Comparison of ENCODE assay signal across 31 cellular contexts in the genomic region with DNA sequence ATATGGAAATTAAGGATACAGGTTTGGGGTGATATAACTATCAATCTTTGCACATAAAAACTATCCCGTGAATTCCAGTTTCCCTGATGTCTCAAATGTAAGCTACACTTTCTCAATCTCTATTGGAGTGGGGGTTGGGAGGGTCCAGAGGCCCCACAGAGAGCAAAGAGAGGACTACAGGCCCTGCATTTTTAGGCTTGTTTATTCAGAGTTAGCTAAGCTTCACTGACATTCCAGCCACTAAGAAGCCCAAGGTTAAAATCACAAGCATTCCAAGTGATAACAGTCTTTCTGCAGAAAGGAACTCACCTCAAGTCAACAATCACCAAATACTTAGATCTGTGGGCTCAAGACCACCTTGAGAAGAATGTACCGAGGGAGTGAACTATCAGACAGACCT. TPM values are rescaled to one million over a fixed set of nuclear protein-coding genes. Genes with fewer than 3 reads are reported as not detected.
DNase-seq lines count a peak whose midpoint lies in the region; ATAC-seq, FAIRE-seq and TF ChIP-seq lines count a peak whose summit lies in the region.
"Had no signal": no experiment of that assay in that cellular context is flagged by ENCODE, and none has a peak within 500 bp of the region (broad histone marks: within the 10 kb centered on the region; RNA-seq: fewer than 3 reads in every experiment).

No MANE protein-coding gene starts in this region.

- TF ChIP-seq CTCF in HepG2 (CRISPR knock-in tag; IDR thresholded peaks at IDR 0.05) (no peak), right lobe of liver (IDR thresholded peaks at IDR 0.05) (no peak), endodermal cell (conservative IDR thresholded peaks at IDR 0.05) (no peak)
- TF ChIP-seq CTCF in CD8-positive, alpha-beta T cell (IDR thresholded peaks at IDR 0.05): no peak

- H3K9me3 Mint-ChIP-seq in endodermal cell: no peaks in the 10 kb centered on the region
- no peaks in the 10 kb centered on the region for H3K9me3 Mint-ChIP-seq in CD8-positive, alpha-beta T cell
- H3K9me3 Mint-ChIP-seq: CD14-positive monocyte; naive thymus-derived CD4-positive, alpha-beta T cell; stimulated activated memory B cell treated with anti-CD40 and anti-IgM and Interleukin-4, amounts not matched to agents 10 μg/mL and 1 μg/mL and 100 μg/mL, for 72 hours; T-helper 1 cell treated with Interleukin-12 subunit alpha and Interleukin-12 subunit beta and Interleukin-4 antibody, amounts not matched to agents 30 μg/mL and 1 μg/mL, for 36 hours had no signal

- H3K4me3 Mint-ChIP-seq in endodermal cell: peak overlapping the region; percentile 30
- H3K4me3 Mint-ChIP-seq in CD8-positive, alpha-beta T cell: no peak overlapping the region
- H3K4me3 Mint-ChIP-seq: activated CD8-positive, alpha-beta memory T cell treated with anti-CD3 and anti-CD28 coated beads, Interleukin-2, amount 10 ng/mL, durations not matched to agents 7 days and 5 days; CD14-positive monocyte; naive thymus-derived CD4-positive, alpha-beta T cell; stimulated activated memory B cell treated with anti-CD40 and anti-IgM and Interleukin-4, amounts not matched to agents 10 μg/mL and 1 μg/mL and 100 μg/mL, for 72 hours; T-helper 1 cell treated with Interleukin-12 subunit alpha and Interleukin-12 subunit beta and Interleukin-4 antibody, amounts not matched to agents 30 μg/mL and 1 μg/mL, for 36 hours had no signal

- DNase-seq in HepG2 (ENCODE audit: low spot score): peak; percentile 93
- no peak for DNase-seq in right lobe of liver
- DNase-seq in endodermal cell: peak; percentile 78
- DNase-seq in nucleus accumbens (lab: John Stamatoyannopoulos, UW): no peak
- DNase-seq in midbrain (lab: John Stamatoyannopoulos, UW): no peak
- DNase-seq in CD8-positive, alpha-beta T cell: no peak
- no peak for DNase-seq in NCI-H1105 treated with DMSO at 0.1 percent for 48 hours (lab: John Stamatoyannopoulos, UW)
- DNase-seq: activated CD4-positive, alpha-beta T cell treated with anti-CD3 and anti-CD28 coated beads, Interleukin-2, amount 50 U/mL, for 4 hours; activated CD8-positive, alpha-beta memory T cell treated with anti-CD3 and anti-CD28 coated beads, Interleukin-2, amount 10 ng/mL, durations not matched to agents 7 days and 5 days; activated T-cell treated with anti-CD3 and anti-CD28 coated beads, Interleukin-2, amount 50 U/mL, for 48 hours; Calu3; DMS79; gastrocnemius medialis; hippocampal formation; KBM-7; left ventricle myocardium inferior; MG63; naive thymus-derived CD4-positive, alpha-beta T cell; NCI-H1105; NCI-H2029; NCI-H510A treated with DMSO at 0.1 percent for 48 hours; PC-9; SK-N-SH had no signal

- no TSS peak for BruUV-seq in HepG2 (replicated peaks; lab: Mats Ljungman, UMichigan)

- H3K79me2 ChIP-seq in HepG2 (ENCODE audit: insufficient read depth, low read length): no peaks in the 10 kb centered on the region

- H3K27ac Mint-ChIP-seq in endodermal cell: peak overlapping the region; percentile 93
- H3K27ac Mint-ChIP-seq in CD8-positive, alpha-beta T cell: no peak overlapping the region
- H3K27ac Mint-ChIP-seq: activated CD8-positive, alpha-beta memory T cell treated with anti-CD3 and anti-CD28 coated beads, Interleukin-2, amount 10 ng/mL, durations not matched to agents 7 days and 5 days; CD14-positive monocyte; stimulated activated memory B cell treated with anti-CD40 and anti-IgM and Interleukin-4, amounts not matched to agents 10 μg/mL and 1 μg/mL and 100 μg/mL, for 72 hours; T-helper 1 cell treated with Interleukin-12 subunit alpha and Interleukin-12 subunit beta and Interleukin-4 antibody, amounts not matched to agents 30 μg/mL and 1 μg/mL, for 36 hours had no signal

- peak; percentile 52; the same call in 1 of the 2 replicates for TF ChIP-seq RAD21 in HepG2 (CRISPR knock-in tag; IDR thresholded peaks at IDR 0.05)

- H3K4me2 ChIP-seq in HepG2 (ENCODE audit: low read depth, low read length): peak overlapping the region; percentile 64
- H3K4me2 ChIP-seq: PC-9, SK-N-SH had no signal

- CTCF ChIA-PET in HepG2 (lab: Yijun Ruan, JAX; ENCODE audit: low intra/inter-chr PET ratio, low total read pairs): no interaction called here
- CTCF ChIA-PET in CD8-positive, alpha-beta T cell (lab: Charles Lee): no interaction called here

- H3K27me3 ChIP-seq in HepG2 (ENCODE audit: control insufficient read depth in 1 of 2, insufficient read depth in 2 of 2, low read length in 2 of 2) (0 out of 5 replicates have a peak, but pooled peaks cover 0 to 2% of the 10 kb centered on the region in 2 experiments), right lobe of liver (no peaks in the 10 kb centered on the region), endodermal cell (ENCODE audit: control insufficient read depth, insufficient read depth, low read length, poor library complexity, severe bottlenecking) (no peaks in the 10 kb centered on the region)
- H3K27me3 ChIP-seq in CD8-positive, alpha-beta T cell (ENCODE audit: insufficient read depth, low read length): no peaks in the 10 kb centered on the region
- H3K27me3 ChIP-seq: gastrocnemius medialis, MG63, suprapubic skin had no signal

- H3K27ac ChIP-seq in HepG2 (ENCODE audit: extremely low read length, insufficient read depth, low read length): peak overlapping the region; percentile 40
- H3K27ac ChIP-seq in right lobe of liver: no peak overlapping the region
- no peak overlapping the region for H3K27ac ChIP-seq in endodermal cell (ENCODE audit: low read depth, low read length)
- H3K27ac ChIP-seq in mesodermal cell (ENCODE audit: low read depth, low read length, severe bottlenecking): peak overlapping the region; percentile 23
- no peak overlapping the region for H3K27ac ChIP-seq in CD8-positive, alpha-beta T cell (ENCODE audit: low read depth, low read length)
- H3K27ac ChIP-seq: gastrocnemius medialis, left ventricle myocardium inferior, PC-9, suprapubic skin had no signal

- TF ChIP-seq POLR2A in HepG2 (IDR thresholded peaks at IDR 0.05; ENCODE audit: insufficient read depth in 1 of 2, low read depth in 2 of 2, low read length in 2 of 2) (no peak), right lobe of liver (IDR thresholded peaks at IDR 0.05) (no peak)

- H4K20me1 ChIP-seq in HepG2 (ENCODE audit: insufficient read depth, low read length): no peaks in the 10 kb centered on the region

- H3K4me3 ChIP-seq in HepG2 (replicated peaks in 1 of 3; ENCODE audit: insufficient read depth in 1 of 3, low read depth in 2 of 3, low read length in 3 of 3) (peak overlapping the region in 1 of 3 experiments; percentile 4; a peak in 1 of 6 replicates), right lobe of liver (no peak overlapping the region), endodermal cell (ENCODE audit: low read length) (peak overlapping the region; percentile 70), mesodermal cell (ENCODE audit: extremely low read depth, insufficient read depth, low read length, poor library complexity, severe bottlenecking) (no peak overlapping the region)
- H3K4me3 ChIP-seq in CD8-positive, alpha-beta T cell (ENCODE audit: low read depth, low read length): no peak overlapping the region
- H3K4me3 ChIP-seq: gastrocnemius medialis, left ventricle myocardium inferior, MG63, PC-9, suprapubic skin had no signal

- H3K27me3 Mint-ChIP-seq in endodermal cell (ENCODE audit: insufficient read depth): no peaks in the 10 kb centered on the region
- peaks cover 10% of the 10 kb centered on the region for H3K27me3 Mint-ChIP-seq in CD8-positive, alpha-beta T cell (ENCODE audit: low read depth)

- H3K9me3 ChIP-seq in HepG2 (ENCODE audit: low read length) (no peaks in the 10 kb centered on the region), right lobe of liver (no peaks in the 10 kb centered on the region), endodermal cell (ENCODE audit: control insufficient read depth, low read length) (no peaks in the 10 kb centered on the region), mesodermal cell (ENCODE audit: control insufficient read depth, low read length) (no peaks in the 10 kb centered on the region)
- H3K9me3 ChIP-seq in CD8-positive, alpha-beta T cell (ENCODE audit: low read length): no peaks in the 10 kb centered on the region
- H3K9me3 ChIP-seq: gastrocnemius medialis, left ventricle myocardium inferior, MG63, SK-N-SH, suprapubic skin had no signal

- ATAC-seq in HepG2 (peak; percentile 100), right lobe of liver (no peak)
- no peak for ATAC-seq in CD8-positive, alpha-beta T cell
- ATAC-seq: activated CD8-positive, alpha-beta memory T cell treated with anti-CD3 and anti-CD28 coated beads, Interleukin-2, amount 10 ng/mL, durations not matched to agents 7 days and 5 days; gastrocnemius medialis; naive thymus-derived CD4-positive, alpha-beta T cell; Right ventricle myocardium inferior; stimulated activated memory B cell treated with anti-CD40 and anti-IgM and Interleukin-4, amounts not matched to agents 10 μg/mL and 1 μg/mL and 100 μg/mL, for 72 hours had no signal

- intact Hi-C loops in HepG2 (cut with micrococcal nuclease; ENCODE audit: unreplicated experiment) (no loop called here), right lobe of liver (cut with DNase I) (no loop called here)
- intact Hi-C loops in CD8-positive, alpha-beta T cell (cut with DNase I, micrococcal nuclease): no loop called here

- H3K9ac ChIP-seq in HepG2 (ENCODE audit: insufficient read depth, low read depth, low read length) (no peak overlapping the region), endodermal cell (ENCODE audit: extremely low read depth, low read length, poor library complexity, severe bottlenecking) (no peak overlapping the region)
- H3K9ac ChIP-seq: SK-N-SH had no signal

- H3K36me3 ChIP-seq in HepG2 (replicated peaks in 1 of 2; ENCODE audit: control insufficient read depth in 1 of 2, insufficient read depth in 2 of 2, low read length in 2 of 2) (no peaks in the 10 kb centered on the region), right lobe of liver (no peaks in the 10 kb centered on the region), endodermal cell (ENCODE audit: control insufficient read depth, insufficient read depth, low read length) (no peaks in the 10 kb centered on the region), mesodermal cell (ENCODE audit: control insufficient read depth, insufficient read depth, low read length) (no peaks in the 10 kb centered on the region)
- no peaks in the 10 kb centered on the region for H3K36me3 ChIP-seq in CD8-positive, alpha-beta T cell (ENCODE audit: insufficient read depth, low read length)
- H3K36me3 ChIP-seq: gastrocnemius medialis, left ventricle myocardium inferior, MG63, suprapubic skin had no signal

- 0% methylated on average over 2 of the region's 2 CpGs for WGBS in HepG2 (ENCODE audit: low lambda C conversion rate)
- 53% methylated on average over 2 of the region's 2 CpGs for WGBS in right lobe of liver (ENCODE audit: insufficient coverage, low coverage, low lambda C conversion rate, missing lambda C conversion rate)
- WGBS in endodermal cell (ENCODE audit: insufficient coverage in 1 of 2, insufficient read length in 1 of 2), 2 experiments: 43 to 50% methylated on average over 1 to 2 of the region's 2 CpGs
- 71% methylated on average over 1 of the region's 2 CpGs; no CpG with 5 or more reads in 1 of the 2 experiments for WGBS in mesodermal cell (ENCODE audit: insufficient coverage in 2 of 2), 2 experiments

- H3K4me1 ChIP-seq in HepG2 (ENCODE audit: insufficient read depth, low read length) (peaks cover 52% of the 10 kb centered on the region), right lobe of liver (no peaks in the 10 kb centered on the region), endodermal cell (ENCODE audit: control insufficient read depth, insufficient read depth, low read length) (peaks cover 11% of the 10 kb centered on the region), mesodermal cell (ENCODE audit: control insufficient read depth, insufficient read depth, low read length, poor library complexity, severe bottlenecking) (peaks cover 21% of the 10 kb centered on the region)
- H3K4me1 ChIP-seq in CD8-positive, alpha-beta T cell (ENCODE audit: insufficient read depth, low read length): no peaks in the 10 kb centered on the region
- H3K4me1 ChIP-seq: gastrocnemius medialis, left ventricle myocardium inferior, suprapubic skin had no signal

- H3K4me1 Mint-ChIP-seq in endodermal cell: peaks cover 31% of the 10 kb centered on the region
- no peaks in the 10 kb centered on the region for H3K4me1 Mint-ChIP-seq in CD8-positive, alpha-beta T cell (ENCODE audit: low read depth)
- H3K4me1 Mint-ChIP-seq: activated CD8-positive, alpha-beta memory T cell treated with anti-CD3 and anti-CD28 coated beads, Interleukin-2, amount 10 ng/mL, durations not matched to agents 7 days and 5 days; CD14-positive monocyte; naive thymus-derived CD4-positive, alpha-beta T cell had no signal

- in situ Hi-C loops in HepG2 (cut with HindIII; ENCODE audit: extremely low pct_ligation_motif_present, low pct_unique_long_range_greater_than_20kb): no loop called here

- H3K36me3 Mint-ChIP-seq in endodermal cell (ENCODE audit: low read depth): no peaks in the 10 kb centered on the region
- no peaks in the 10 kb centered on the region for H3K36me3 Mint-ChIP-seq in CD8-positive, alpha-beta T cell
- H3K36me3 Mint-ChIP-seq: activated CD8-positive, alpha-beta memory T cell treated with anti-CD3 and anti-CD28 coated beads, Interleukin-2, amount 10 ng/mL, durations not matched to agents 7 days and 5 days; CD14-positive monocyte; naive thymus-derived CD4-positive, alpha-beta T cell; stimulated activated memory B cell treated with anti-CD40 and anti-IgM and Interleukin-4, amounts not matched to agents 10 μg/mL and 1 μg/mL and 100 μg/mL, for 72 hours had no signal

- POLR2A ChIA-PET in HepG2 (lab: Yijun Ruan, JAX): interaction anchor here (1.0 kb wide), 1 partner anchor 32 kb away, joined by 3 read pairs; a partner anchor contains a TSS
- POLR2A ChIA-PET in CD8-positive, alpha-beta T cell (lab: Charles Lee): no interaction called here

- TF ChIP-seq EP300 in HepG2 (IDR thresholded peaks at IDR 0.05; ENCODE audit: low read depth in 2 of 2, low read length in 2 of 2) (peak; percentile 85 to 92; a peak in 3 of 4 replicates), HepG2 (CRISPR knock-in tag; IDR thresholded peaks at IDR 0.05; ENCODE audit: borderline replicate concordance) (peak; percentile 92)

- H2AFZ ChIP-seq in HepG2 (ENCODE audit: low read length): no peak overlapping the region
- H2AFZ ChIP-seq: PC-9 had no signal

- peak; percentile 82 for FAIRE-seq in HepG2 (lab: Jason Lieb, UNC)
- FAIRE-seq: islet of Langerhans, TTC549 had no signal

RNA-seq across cellular contexts. Expression of a gene that starts 31.6 kb away (rescaled TPM):
- total RNA-seq in HepG2 (2016; rRNA removed; fragmentation: Illumina TruSeq; extraction: Trizol): 56.4 and 109 TPM in 2 replicates
- total RNA-seq in HepG2 (2016; cell fraction: cytosol; rRNA removed; fragmentation: Illumina TruSeq; extraction: Trizol; ENCODE audit: low read depth): 12.3 and 15.0 TPM in 2 replicates
- 48.3 and 110 TPM in 2 replicates for total RNA-seq in HepG2 (2016; cell fraction: insoluble cytoplasmic fraction; rRNA removed; fragmentation: Illumina TruSeq; extraction: Trizol)
- total RNA-seq in HepG2 (2016; cell fraction: membrane; rRNA removed; fragmentation: Illumina TruSeq; extraction: Trizol): 19.7 and 21.8 TPM in 2 replicates
- 137 and 161 TPM in 2 replicates for total RNA-seq in HepG2 (2016; cell fraction: nucleus; rRNA removed; fragmentation: Illumina TruSeq; extraction: Trizol)
- polyA plus RNA-seq in HepG2 (2011; rRNA removed): 124 and 127 TPM in 2 replicates
- 101 and 116 TPM in 2 replicates for polyA plus RNA-seq in HepG2 (2011; cell fraction: cytosol; rRNA removed)
- 265 and 290 TPM in 2 replicates for polyA plus RNA-seq in HepG2 (2011; cell fraction: nucleus; rRNA removed)
- polyA plus RNA-seq in HepG2 (2012): 106 and 132 TPM in 2 replicates
- 5.0 and 5.8 TPM in 2 replicates for polyA plus RNA-seq in HepG2 (2016; cell fraction: cytosol; fragmentation: Illumina TruSeq; extraction: Trizol; ENCODE audit: low read depth)
- polyA plus RNA-seq in HepG2 (2016; cell fraction: insoluble cytoplasmic fraction; fragmentation: Illumina TruSeq; extraction: Trizol; ENCODE audit: low read depth): 59.1 and 60.9 TPM in 2 replicates
- polyA plus RNA-seq in HepG2 (2016; cell fraction: membrane; fragmentation: Illumina TruSeq; extraction: Trizol; ENCODE audit: low read depth): 8.8 and 14.3 TPM in 2 replicates
- polyA plus RNA-seq in HepG2 (2016; cell fraction: nucleus; fragmentation: Illumina TruSeq; extraction: Trizol; ENCODE audit: insufficient read depth, low read depth): 286 and 312 TPM in 2 replicates
- 105 and 627 TPM in 2 replicates for polyA minus RNA-seq in HepG2 (2011; rRNA and poly(A)+ RNA removed; ENCODE audit: low replicate concordance)
- polyA minus RNA-seq in HepG2 (2011; cell fraction: cytosol; rRNA and poly(A)+ RNA removed): 120 and 164 TPM in 2 replicates
- polyA minus RNA-seq in HepG2 (2011; cell fraction: nucleus; rRNA and poly(A)+ RNA removed): 204 and 208 TPM in 2 replicates
- total RNA-seq in right lobe of liver: 10 to 100 TPM; 14.9 to 61.0 (median 28.9) TPM
- total RNA-seq in endodermal cell: 100 to 1,000 TPM; 192 to 209 TPM
- 98.4 TPM for polyA plus RNA-seq in endodermal cell (2013, experiment 1 of 2)
- 115 TPM for polyA plus RNA-seq in endodermal cell (2013, experiment 2 of 2)
- 263 TPM for polyA plus RNA-seq in mesodermal cell (2013, experiment 1 of 2)
- polyA plus RNA-seq in mesodermal cell (2013, experiment 2 of 2): 252 TPM
- total RNA-seq in CD8-positive, alpha-beta T cell: not detected
- total RNA-seq: activated CD8-positive, alpha-beta memory T cell treated with anti-CD3 and anti-CD28 coated beads, Interleukin-2, amount 10 ng/mL, durations not matched to agents 7 days and 5 days; naive thymus-derived CD4-positive, alpha-beta T cell had no signal

Comparison
In these comparisons a context has a peak if more than half of its experiments do, and no peak if none do; other contexts are left out.
1. DNase-seq: peak in HepG2 (single experiment) and endodermal cell (single experiment); none in right lobe of liver (0 of 3), nucleus accumbens (0 of 56), midbrain (single experiment), CD8-positive, alpha-beta T cell (0 of 7) and NCI-H1105 treated with DMSO at 0.1 percent for 48 hours (single experiment).
2. H3K27ac ChIP-seq: peak in HepG2 (single experiment) and mesodermal cell (single experiment); none in right lobe of liver (0 of 3), endodermal cell (single experiment) and CD8-positive, alpha-beta T cell (single experiment).
3. RNA of a gene that starts 31.6 kb away (total RNA-seq): 192 to 209 TPM in endodermal cell, 12.3 to 161 TPM in HepG2 and 14.9 to 61.0 TPM in right lobe of liver; not detected in CD8-positive, alpha-beta T cell; every median in the first group is over 10 times any median in the second.